34 cellular contexts compared by ENCODE assay signal in the genomic region with DNA sequence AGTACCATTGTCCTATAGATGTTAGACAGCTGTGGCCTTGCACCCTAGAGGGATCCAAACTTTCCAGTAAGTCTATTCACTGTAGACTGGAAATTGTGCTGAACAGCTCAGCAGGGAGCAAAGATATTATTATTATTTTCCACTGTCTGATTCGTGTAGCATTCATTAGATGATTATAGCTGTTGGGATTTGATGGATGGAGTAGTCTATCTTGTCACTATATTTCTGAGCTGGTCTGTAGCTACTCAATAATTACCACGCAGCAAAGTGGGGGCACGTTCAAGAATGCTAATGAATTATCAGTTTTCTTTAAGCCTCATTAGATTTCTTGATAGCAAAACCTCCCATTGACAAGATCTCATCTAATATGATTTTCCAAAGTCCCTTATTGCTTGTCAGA.
"Had no signal": no experiment of that assay in that cellular context is flagged by ENCODE, and none has a peak within 500 bp of the region (broad histone marks: within the 10 kb centered on the region; RNA-seq: fewer than 3 reads in every experiment).

No MANE protein-coding gene starts in this region.

- H3K9ac ChIP-seq: KMS-11 had no signal

- H3K27me3 ChIP-seq: MG63 had no signal

- H3K27ac ChIP-seq: KMS-11 had no signal

- H3K4me2 ChIP-seq: KMS-11 had no signal

- H3K9me3 ChIP-seq: MG63 had no signal

- H3K4me3 ChIP-seq: MG63 had no signal

- DNase-seq: Karpas-422, Kasumi-1, KG1, MG63, MM.1S, MV-4-11, NCI-H1048, NCI-H1092, NCI-H1092 treated with DMSO at 0.1 percent for 48 hours, NCI-H1105, NCI-H1105 treated with DMSO at 0.1 percent for 48 hours, NCI-H1417 treated with DMSO at 0.1 percent for 48 hours, NCI-H1436, NCI-H1436 treated with DMSO at 0.1 percent for 48 hours, NCI-H146, NCI-H1694, NCI-H1694 treated with DMSO at 0.1 percent for 48 hours, NCI-H187, NCI-H187 treated with DMSO at 0.1 percent for 48 hours, NCI-H1930, NCI-H2029, NCI-H2029 treated with DMSO at 0.1 percent for 48 hours, NCI-H2081, NCI-H2081 treated with DMSO at 0.1 percent for 48 hours, NCI-H2107, NCI-H2171, NCI-H2171 treated with DMSO at 0.1 percent for 48 hours, NCI-H226, NCI-H345, NCI-H446, NCI-H446 treated with DMSO at 0.1 percent for 48 hours, NCI-H510A, NCI-H510A treated with DMSO at 0.1 percent for 48 hours had no signal

- H3K36me3 ChIP-seq: MG63 had no signal
